In the genomic region with DNA sequence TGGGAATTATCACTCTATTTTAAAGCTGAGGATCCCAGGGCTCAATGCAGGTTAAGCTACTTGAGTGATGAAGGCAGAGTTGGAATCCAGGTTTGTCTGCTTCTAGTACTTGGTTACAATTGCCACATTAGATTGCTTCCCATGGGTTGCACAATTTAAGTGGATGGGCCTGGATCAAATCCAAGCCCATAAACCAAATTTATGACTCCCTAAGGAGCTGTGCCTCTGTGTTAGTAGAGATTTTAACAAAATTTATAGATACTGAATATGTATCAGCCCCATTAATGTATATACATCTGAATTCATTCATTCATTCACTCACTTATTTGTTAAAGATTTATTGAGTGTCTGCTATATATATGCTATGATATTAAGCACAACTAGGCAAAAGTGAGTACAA, we compare ENCODE assay signal across 19 cellular contexts.
A peak's percentile ranks its signal among the peaks of the same experiment; 100 is the strongest.
DNase-seq lines count a peak whose midpoint lies in the region; ATAC-seq and TF ChIP-seq lines count a peak whose summit lies in the region.
"Had no signal": no experiment of that assay in that cellular context is flagged by ENCODE, and none has a peak within 500 bp of the region (broad histone marks: within the 10 kb centered on the region; RNA-seq: fewer than 3 reads in every experiment).

No MANE protein-coding gene starts in this region.

- H3K9me3 ChIP-seq in HEK293 (ENCODE audit: control insufficient read depth, insufficient read depth, low read depth, low read length) (no peaks in the 10 kb centered on the region), spleen (no peaks in the 10 kb centered on the region)
- H3K9me3 ChIP-seq: BLaER1, MG63, SJCRH30 had no signal

- H3K27ac ChIP-seq in HEK293 (ENCODE audit: extremely low read depth, low read depth, low read length) = peak overlapping the region; percentile 72
- H3K27ac ChIP-seq in spleen = no peak overlapping the region
- H3K27ac ChIP-seq: BLaER1, SJCRH30 had no signal

- H3K27me3 Mint-ChIP-seq in activated CD4-positive, alpha-beta T cell treated with anti-CD3 and anti-CD28 coated beads for 36 hours = peaks cover 6% of the 10 kb centered on the region

- no peak overlapping the region for H3K27ac Mint-ChIP-seq in activated CD4-positive, alpha-beta T cell treated with anti-CD3 and anti-CD28 coated beads for 36 hours

- TF ChIP-seq POLR2A in spleen (IDR thresholded peaks at IDR 0.05) = no peak

- no peak for TF ChIP-seq CTCF in AG10803 (conservative IDR thresholded peaks at IDR 0.05; ENCODE audit: low read length)
- TF ChIP-seq CTCF in HEK293 (tag by site-specific recombination; IDR thresholded peaks at IDR 0.05) = no peak
- no peak for TF ChIP-seq CTCF in spleen (IDR thresholded peaks at IDR 0.05 in 8 of 11, conservative IDR thresholded peaks at IDR 0.05 in 3 of 11)

- DNase-seq in AG10803 (ENCODE audit: low read depth) = peak; percentile 17
- DNase-seq in NCI-H69 (lab: John Stamatoyannopoulos, UW) = peak; percentile 72
- DNase-seq in left kidney (ENCODE audit: low read depth, low spot score) = peak; percentile 25
- no peak for DNase-seq in activated CD4-positive, alpha-beta T cell treated with anti-CD3 and anti-CD28 coated beads for 36 hours
- DNase-seq in spleen = no peak
- DNase-seq: activated CD4-positive, alpha-beta T cell treated with anti-CD3 and anti-CD28 coated beads for 4 hours; activated CD8-positive, alpha-beta memory T cell treated with anti-CD3 and anti-CD28 coated beads, Interleukin-2, amount 50 U/mL, for 4 hours; activated gamma-delta T cell treated with Interleukin-2 at 50 U/mL for 16 hours; cerebellar nuclear complex; DMS53; MG63; NCI-H226; retina; SJCRH30 had no signal

- no peaks in the 10 kb centered on the region for H3K4me1 Mint-ChIP-seq in activated CD4-positive, alpha-beta T cell treated with anti-CD3 and anti-CD28 coated beads for 36 hours

- H3K36me3 ChIP-seq in HEK293 (ENCODE audit: control insufficient read depth in 2 of 2, insufficient read depth in 1 of 2, low read length in 2 of 2) = no peaks in the 10 kb centered on the region
- H3K36me3 ChIP-seq in spleen = no peaks in the 10 kb centered on the region
- H3K36me3 ChIP-seq: BLaER1, MG63, SJCRH30 had no signal

- POLR2A ChIA-PET in HEK293 (lab: Yijun Ruan, JAX) = interaction anchor here (1.6 kb wide), 1 partner anchor 14 kb away, joined by 4 read pairs; no protein-coding TSS in a partner anchor
- POLR2A ChIA-PET in activated CD4-positive, alpha-beta T cell treated with anti-CD3 and anti-CD28 coated beads for 36 hours (lab: Charles Lee) = no interaction called here

- H3K9me3 Mint-ChIP-seq in activated CD4-positive, alpha-beta T cell treated with anti-CD3 and anti-CD28 coated beads for 36 hours (ENCODE audit: low read depth) = no peaks in the 10 kb centered on the region

- no peaks in the 10 kb centered on the region for H3K27me3 ChIP-seq in spleen (replicated peaks in 1 of 7)
- H3K27me3 ChIP-seq: BLaER1, MG63, SJCRH30 had no signal

- CTCF ChIA-PET in HEK293 (lab: Yijun Ruan, JAX) = interaction anchor here (0.6 kb wide), 1 partner anchor 130 kb away, joined by 3 read pairs; no protein-coding TSS in a partner anchor
- CTCF ChIA-PET in activated CD4-positive, alpha-beta T cell treated with anti-CD3 and anti-CD28 coated beads for 36 hours (lab: Charles Lee) = interaction anchor here (0.6 kb wide), 1 partner anchor 77 kb away, joined by 3 read pairs; no protein-coding TSS in a partner anchor

- intact Hi-C loops in activated CD4-positive, alpha-beta T cell treated with anti-CD3 and anti-CD28 coated beads for 36 hours (cut with DNase I, micrococcal nuclease) = no loop called here
- intact Hi-C loops in spleen (cut with DNase I; ENCODE audit: low total_unique reads) = no loop called here

- H3K4me1 ChIP-seq in HEK293 (ENCODE audit: control insufficient read depth, insufficient read depth, low read length) (peaks cover 17% of the 10 kb centered on the region), spleen (no peaks in the 10 kb centered on the region)
- H3K4me1 ChIP-seq: BLaER1, SJCRH30 had no signal

- H3K36me3 Mint-ChIP-seq in activated CD4-positive, alpha-beta T cell treated with anti-CD3 and anti-CD28 coated beads for 36 hours (ENCODE audit: low read depth) = no peaks in the 10 kb centered on the region

- no peak for ATAC-seq in activated CD4-positive, alpha-beta T cell treated with anti-CD3 and anti-CD28 coated beads for 36 hours
- ATAC-seq in HG03139 (IDR thresholded peaks at IDR 0.05; ENCODE audit: unreplicated experiment) (no peak), GM19324 (IDR thresholded peaks at IDR 0.05; ENCODE audit: low FRiP score, unreplicated experiment) (no peak)

- no peak overlapping the region for H3K4me3 Mint-ChIP-seq in activated CD4-positive, alpha-beta T cell treated with anti-CD3 and anti-CD28 coated beads for 36 hours

- H3K4me3 ChIP-seq in AG10803 (ENCODE audit: low read length) = no peak overlapping the region
- no peak overlapping the region for H3K4me3 ChIP-seq in HEK293 (ENCODE audit: low read depth, low read length)
- H3K4me3 ChIP-seq in spleen = no peak overlapping the region
- H3K4me3 ChIP-seq: BLaER1, lung, MG63, SJCRH30 had no signal

TF ChIP-seq in HEK293, 187 proteins besides CTCF, POLR2A, EP300 and RAD21 (continues in another document):
- TF ChIP-seq ZNF121 (tag by site-specific recombination; IDR thresholded peaks at IDR 0.05) = no peak
- TF ChIP-seq ZNF391 (tag by site-specific recombination; IDR thresholded peaks at IDR 0.05; ENCODE audit: borderline replicate concordance, low read depth) = no peak
- no peak for TF ChIP-seq ZNF544 (tag by site-specific recombination; IDR thresholded peaks at IDR 0.05)
- TF ChIP-seq, protein P1, sequence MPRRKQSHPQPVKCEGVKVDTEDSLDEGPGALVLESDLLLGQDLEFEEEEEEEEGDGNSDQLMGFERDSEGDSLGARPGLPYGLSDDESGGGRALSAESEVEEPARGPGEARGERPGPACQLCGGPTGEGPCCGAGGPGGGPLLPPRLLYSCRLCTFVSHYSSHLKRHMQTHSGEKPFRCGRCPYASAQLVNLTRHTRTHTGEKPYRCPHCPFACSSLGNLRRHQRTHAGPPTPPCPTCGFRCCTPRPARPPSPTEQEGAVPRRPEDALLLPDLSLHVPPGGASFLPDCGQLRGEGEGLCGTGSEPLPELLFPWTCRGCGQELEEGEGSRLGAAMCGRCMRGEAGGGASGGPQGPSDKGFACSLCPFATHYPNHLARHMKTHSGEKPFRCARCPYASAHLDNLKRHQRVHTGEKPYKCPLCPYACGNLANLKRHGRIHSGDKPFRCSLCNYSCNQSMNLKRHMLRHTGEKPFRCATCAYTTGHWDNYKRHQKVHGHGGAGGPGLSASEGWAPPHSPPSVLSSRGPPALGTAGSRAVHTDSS (tag by site-specific recombination; IDR thresholded peaks at IDR 0.05) = peak; percentile 51; the same call in 1 of the 2 replicates
- TF ChIP-seq, protein P2, sequence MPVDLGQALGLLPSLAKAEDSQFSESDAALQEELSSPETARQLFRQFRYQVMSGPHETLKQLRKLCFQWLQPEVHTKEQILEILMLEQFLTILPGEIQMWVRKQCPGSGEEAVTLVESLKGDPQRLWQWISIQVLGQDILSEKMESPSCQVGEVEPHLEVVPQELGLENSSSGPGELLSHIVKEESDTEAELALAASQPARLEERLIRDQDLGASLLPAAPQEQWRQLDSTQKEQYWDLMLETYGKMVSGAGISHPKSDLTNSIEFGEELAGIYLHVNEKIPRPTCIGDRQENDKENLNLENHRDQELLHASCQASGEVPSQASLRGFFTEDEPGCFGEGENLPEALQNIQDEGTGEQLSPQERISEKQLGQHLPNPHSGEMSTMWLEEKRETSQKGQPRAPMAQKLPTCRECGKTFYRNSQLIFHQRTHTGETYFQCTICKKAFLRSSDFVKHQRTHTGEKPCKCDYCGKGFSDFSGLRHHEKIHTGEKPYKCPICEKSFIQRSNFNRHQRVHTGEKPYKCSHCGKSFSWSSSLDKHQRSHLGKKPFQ (tag by site-specific recombination; IDR thresholded peaks at IDR 0.05) = no peak
- no peak for TF ChIP-seq ZNF768 (tag by site-specific recombination; IDR thresholded peaks at IDR 0.05)
- TF ChIP-seq ZNF214 (tag by site-specific recombination; IDR thresholded peaks at IDR 0.05; ENCODE audit: borderline replicate concordance) = no peak
- TF ChIP-seq ZNF529 (tag by site-specific recombination; IDR thresholded peaks at IDR 0.05; ENCODE audit: insufficient replicate concordance) = no peak
- peak; percentile 27; the same call in 1 of the 2 replicates for TF ChIP-seq ZNF629 (tag by site-specific recombination; IDR thresholded peaks at IDR 0.05)
- no peak for TF ChIP-seq ZNF677 (tag by site-specific recombination; IDR thresholded peaks at IDR 0.05)
- peak; percentile 58 for TF ChIP-seq ZSCAN30 (tag by site-specific recombination; IDR thresholded peaks at IDR 0.05)
- TF ChIP-seq ZNF843 (tag by site-specific recombination; IDR thresholded peaks at IDR 0.05) = peak; percentile 77
- TF ChIP-seq, protein P3, sequence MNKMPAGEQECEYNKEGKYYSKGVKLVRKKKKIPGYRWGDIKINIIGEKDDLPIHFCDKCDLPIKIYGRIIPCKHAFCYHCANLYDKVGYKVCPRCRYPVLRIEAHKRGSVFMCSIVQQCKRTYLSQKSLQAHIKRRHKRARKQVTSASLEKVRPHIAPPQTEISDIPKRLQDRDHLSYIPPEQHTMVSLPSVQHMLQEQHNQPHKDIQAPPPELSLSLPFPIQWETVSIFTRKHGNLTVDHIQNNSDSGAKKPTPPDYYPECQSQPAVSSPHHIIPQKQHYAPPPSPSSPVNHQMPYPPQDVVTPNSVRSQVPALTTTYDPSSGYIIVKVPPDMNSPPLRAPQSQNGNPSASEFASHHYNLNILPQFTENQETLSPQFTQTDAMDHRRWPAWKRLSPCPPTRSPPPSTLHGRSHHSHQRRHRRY (tag by site-specific recombination; IDR thresholded peaks at IDR 0.05) = no peak
- TF ChIP-seq ZNF670 (tag by site-specific recombination; IDR thresholded peaks at IDR 0.05; ENCODE audit: low read depth) = no peak
- TF ChIP-seq ZNF548 (tag by site-specific recombination; IDR thresholded peaks at IDR 0.05) = no peak
- no peak for TF ChIP-seq ZNF654 (tag by site-specific recombination; IDR thresholded peaks at IDR 0.05; ENCODE audit: low read depth)

Comparison
In these comparisons a context has a peak if more than half of its experiments do, and no peak if none do; other contexts are left out.
1. DNase-seq: peak in AG10803 (single experiment), NCI-H69 (single experiment) and left kidney (single experiment); none in activated CD4-positive, alpha-beta T cell treated with anti-CD3 and anti-CD28 coated beads for 36 hours (single experiment) and spleen (single experiment).